In genomic region chr21:34128124-34128523, GRCh38 we compare ENCODE assay signal across 11 cellular contexts. TPM values are rescaled to one million over a fixed set of nuclear protein-coding genes. Genes with fewer than 3 reads are reported as not detected.
DNase-seq lines count a peak whose midpoint lies in the region; ATAC-seq and TF ChIP-seq lines count a peak whose summit lies in the region.
"Had no signal": no experiment of that assay in that cellular context is flagged by ENCODE, and none has a peak within 500 bp of the region (broad histone marks: within the 10 kb centered on the region; RNA-seq: fewer than 3 reads in every experiment).

No MANE protein-coding gene starts in this region.

- no peak for TF ChIP-seq POLR2A in testis (IDR thresholded peaks at IDR 0.05)

- in situ Hi-C loops in brain microvascular endothelial cell (cut with HindIII; ENCODE audit: low pct_ligation_motif_present, low sequenced_read_pairs), result no loop called here

- H3K36me3 Mint-ChIP-seq in activated CD4-positive, alpha-beta memory T cell treated with anti-CD3 and anti-CD28 coated beads for 36 hours, result peaks cover 60% of the 10 kb centered on the region
- peaks cover 80% of the 10 kb centered on the region for H3K36me3 Mint-ChIP-seq in activated CD4-positive, alpha-beta memory T cell treated with anti-CD3 and anti-CD28 coated beads, Interleukin-2, amount 10 ng/mL, durations not matched to agents 7 days and 5 days (ENCODE audit: low read depth)
- peaks cover 17% of the 10 kb centered on the region for H3K36me3 Mint-ChIP-seq in activated naive CD8-positive, alpha-beta T cell

- peaks cover 5% of the 10 kb centered on the region for H3K9me3 Mint-ChIP-seq in activated CD4-positive, alpha-beta memory T cell treated with anti-CD3 and anti-CD28 coated beads for 36 hours
- peaks cover 7% of the 10 kb centered on the region for H3K9me3 Mint-ChIP-seq in activated CD4-positive, alpha-beta memory T cell treated with anti-CD3 and anti-CD28 coated beads, Interleukin-2, amount 10 ng/mL, durations not matched to agents 7 days and 5 days
- no peaks in the 10 kb centered on the region for H3K9me3 Mint-ChIP-seq in activated naive CD8-positive, alpha-beta T cell (ENCODE audit: low read depth)

- CTCF ChIA-PET in activated CD4-positive, alpha-beta memory T cell treated with anti-CD3 and anti-CD28 coated beads for 36 hours (lab: Charles Lee), result interaction anchor here (0.6 to 3.7 kb wide), 8 partner anchors 19 to 220 kb away, joined by 3 to 51 read pairs (median 6); no protein-coding TSS in a partner anchor
- CTCF ChIA-PET in activated CD4-positive, alpha-beta memory T cell treated with anti-CD3 and anti-CD28 coated beads, Interleukin-2, amount 10 ng/mL, durations not matched to agents 7 days and 5 days (lab: Charles Lee), result interaction anchor here (2.0 to 3.3 kb wide), 2 partner anchors 27 to 204 kb away, joined by 6 to 20 read pairs; no protein-coding TSS in a partner anchor

- no peak overlapping the region for H3K27ac ChIP-seq in left lung
- H3K27ac ChIP-seq in testis, result peak overlapping the region; percentile 26 to 54
- H3K27ac ChIP-seq in brain microvascular endothelial cell, result no peak overlapping the region

- no peak for TF ChIP-seq CTCF in left lung (IDR thresholded peaks at IDR 0.05)
- no peak for TF ChIP-seq CTCF in testis (IDR thresholded peaks at IDR 0.05)
- TF ChIP-seq CTCF in brain microvascular endothelial cell (IDR thresholded peaks at IDR 0.05; ENCODE audit: low read depth, low read length, missing control alignments), result no peak

- H3K4me3 Mint-ChIP-seq in activated CD4-positive, alpha-beta memory T cell treated with anti-CD3 and anti-CD28 coated beads for 36 hours, result no peak overlapping the region
- no peak overlapping the region for H3K4me3 Mint-ChIP-seq in activated CD4-positive, alpha-beta memory T cell treated with anti-CD3 and anti-CD28 coated beads, Interleukin-2, amount 10 ng/mL, durations not matched to agents 7 days and 5 days
- no peak overlapping the region for H3K4me3 Mint-ChIP-seq in activated naive CD8-positive, alpha-beta T cell

- POLR2A ChIA-PET in activated CD4-positive, alpha-beta memory T cell treated with anti-CD3 and anti-CD28 coated beads for 36 hours (lab: Charles Lee), result interaction anchor here (0.9 kb wide), 1 partner anchor 153 kb away, joined by 3 read pairs; no protein-coding TSS in a partner anchor
- POLR2A ChIA-PET in activated CD4-positive, alpha-beta memory T cell treated with anti-CD3 and anti-CD28 coated beads, Interleukin-2, amount 10 ng/mL, durations not matched to agents 7 days and 5 days (lab: Charles Lee), result interaction anchor here (1.6 to 1.8 kb wide), 2 partner anchors 26 to 204 kb away, joined by 4 to 6 read pairs; no protein-coding TSS in a partner anchor

- peak; percentile 4 for ATAC-seq in left lung
- no peak for ATAC-seq in HG03521 (IDR thresholded peaks at IDR 0.05; ENCODE audit: unreplicated experiment)

- H3K4me3 ChIP-seq in left lung (no peak overlapping the region), testis (no peak overlapping the region), brain microvascular endothelial cell (ENCODE audit: low read depth, low read length) (no peak overlapping the region)

- intact Hi-C loops in activated CD4-positive, alpha-beta memory T cell treated with anti-CD3 and anti-CD28 coated beads for 36 hours (cut with micrococcal nuclease), result loop anchor here (2.0 to 5.0 kb wide), 4 partner anchors 23 to 203 kb away; no protein-coding TSS in a partner anchor
- intact Hi-C loops in left lung (cut with DNase I), result no loop called here
- intact Hi-C loops in testis (cut with DNase I; ENCODE audit: low total_unique reads), result no loop called here

- H3K27me3 ChIP-seq in left lung, result no peaks in the 10 kb centered on the region
- H3K27me3 ChIP-seq in testis, result no peaks in the 10 kb centered on the region
- no peaks in the 10 kb centered on the region for H3K27me3 ChIP-seq in brain microvascular endothelial cell (replicated peaks)

- peaks cover 64% of the 10 kb centered on the region for H3K4me1 Mint-ChIP-seq in activated CD4-positive, alpha-beta memory T cell treated with anti-CD3 and anti-CD28 coated beads for 36 hours (ENCODE audit: low read depth)
- peaks cover 46% of the 10 kb centered on the region for H3K4me1 Mint-ChIP-seq in activated CD4-positive, alpha-beta memory T cell treated with anti-CD3 and anti-CD28 coated beads, Interleukin-2, amount 10 ng/mL, durations not matched to agents 7 days and 5 days
- H3K4me1 Mint-ChIP-seq in activated naive CD8-positive, alpha-beta T cell (ENCODE audit: low read depth), result peaks cover 96% of the 10 kb centered on the region

- no peak for DNase-seq in activated CD4-positive, alpha-beta memory T cell treated with anti-CD3 and anti-CD28 coated beads for 36 hours
- no peak for DNase-seq in activated CD4-positive, alpha-beta memory T cell treated with anti-CD3 and anti-CD28 coated beads, Interleukin-2, amount 10 ng/mL, durations not matched to agents 7 days and 5 days
- DNase-seq in left lung, result no peak
- no peak for DNase-seq in testis
- DNase-seq in DMS79 treated with DMSO at 0.1 percent for 48 hours (lab: John Stamatoyannopoulos, UW), result no peak
- DNase-seq in brain microvascular endothelial cell, result no peak
- DNase-seq: activated T-cell treated with anti-CD3 and anti-CD28 coated beads, Interleukin-2, amount 50 U/mL, for 48 hours; NCI-H187 treated with DMSO at 0.1 percent for 48 hours; T1000 had no signal

- H3K4me1 ChIP-seq in left lung (peaks cover 17 to 45% of the 10 kb centered on the region in 2 donors), testis (peaks cover 48% of the 10 kb centered on the region)

- H3K27me3 Mint-ChIP-seq in activated CD4-positive, alpha-beta memory T cell treated with anti-CD3 and anti-CD28 coated beads for 36 hours, result no peaks in the 10 kb centered on the region
- H3K27me3 Mint-ChIP-seq in activated CD4-positive, alpha-beta memory T cell treated with anti-CD3 and anti-CD28 coated beads, Interleukin-2, amount 10 ng/mL, durations not matched to agents 7 days and 5 days, result no peaks in the 10 kb centered on the region
- no peaks in the 10 kb centered on the region for H3K27me3 Mint-ChIP-seq in activated naive CD8-positive, alpha-beta T cell

- H3K9me3 ChIP-seq in left lung, result no peaks in the 10 kb centered on the region
- no peaks in the 10 kb centered on the region for H3K9me3 ChIP-seq in testis

- WGBS in testis, 2 donors, result 61 to 72% methylated on average over 6 of the region's 6 CpGs

- H3K27ac Mint-ChIP-seq in activated CD4-positive, alpha-beta memory T cell treated with anti-CD3 and anti-CD28 coated beads for 36 hours, result peak overlapping the region; percentile 14
- no peak overlapping the region for H3K27ac Mint-ChIP-seq in activated CD4-positive, alpha-beta memory T cell treated with anti-CD3 and anti-CD28 coated beads, Interleukin-2, amount 10 ng/mL, durations not matched to agents 7 days and 5 days
- H3K27ac Mint-ChIP-seq in activated naive CD8-positive, alpha-beta T cell, result peak overlapping the region; percentile 85

- H3K36me3 ChIP-seq in left lung (peaks cover 0 to 27% of the 10 kb centered on the region in 2 donors), testis (ENCODE audit: low read depth, missing control alignments) (no peaks in the 10 kb centered on the region), brain microvascular endothelial cell (replicated peaks) (no peaks in the 10 kb centered on the region)

RNA-seq across cellular contexts. Expression of gene MRPS6, which starts 54.7 kb away (rescaled TPM):
- 100 to 1,000 TPM; 114 to 117 TPM for total RNA-seq in activated CD4-positive, alpha-beta memory T cell treated with anti-CD3 and anti-CD28 coated beads for 36 hours
- 10 to 100 TPM; 75.2 to 79.2 TPM for total RNA-seq in activated CD4-positive, alpha-beta memory T cell treated with anti-CD3 and anti-CD28 coated beads, Interleukin-2, amount 10 ng/mL, durations not matched to agents 7 days and 5 days
- total RNA-seq in left lung (10 to 100 TPM; 50.5 to 76.0 TPM), testis (100 to 1,000 TPM in 1 of 2 donors, 10 to 100 TPM in 1; 88.8 to 102 TPM)
- 107 TPM for polyA plus RNA-seq in testis (ENCODE audit: insufficient read depth, low read depth, low replicate concordance)

RNA-seq across cellular contexts. Expression of gene SLC5A3, which starts 54.7 kb away (rescaled TPM):
- 10 to 100 TPM; 25.7 to 27.5 TPM for total RNA-seq in activated CD4-positive, alpha-beta memory T cell treated with anti-CD3 and anti-CD28 coated beads for 36 hours
- total RNA-seq in activated CD4-positive, alpha-beta memory T cell treated with anti-CD3 and anti-CD28 coated beads, Interleukin-2, amount 10 ng/mL, durations not matched to agents 7 days and 5 days, result 10 to 100 TPM; 23.3 to 26.0 TPM
- total RNA-seq in left lung, result 10 to 100 TPM; 27.3 to 33.4 TPM
- 10 to 100 TPM; 59.5 to 61.9 TPM for total RNA-seq in testis
- 16.3 TPM for polyA plus RNA-seq in testis (ENCODE audit: insufficient read depth, low read depth, low replicate concordance)

Comparison
In these comparisons a context has a peak if more than half of its experiments do, and no peak if none do; other contexts are left out.
1. H3K27ac ChIP-seq: peak in testis (2 of 2); none in left lung (0 of 2) and brain microvascular endothelial cell (single experiment).